In genomic region chr11:93745005-93745755, GRCh38 we compare ENCODE assay signal across 1 cellular context.
TF ChIP-seq lines count a peak whose summit lies in the region.

No MANE protein-coding gene starts in this region.

TF ChIP-seq in GM12878, 131 proteins besides CTCF, POLR2A, EP300 and RAD21:
- TF ChIP-seq, protein P1, sequence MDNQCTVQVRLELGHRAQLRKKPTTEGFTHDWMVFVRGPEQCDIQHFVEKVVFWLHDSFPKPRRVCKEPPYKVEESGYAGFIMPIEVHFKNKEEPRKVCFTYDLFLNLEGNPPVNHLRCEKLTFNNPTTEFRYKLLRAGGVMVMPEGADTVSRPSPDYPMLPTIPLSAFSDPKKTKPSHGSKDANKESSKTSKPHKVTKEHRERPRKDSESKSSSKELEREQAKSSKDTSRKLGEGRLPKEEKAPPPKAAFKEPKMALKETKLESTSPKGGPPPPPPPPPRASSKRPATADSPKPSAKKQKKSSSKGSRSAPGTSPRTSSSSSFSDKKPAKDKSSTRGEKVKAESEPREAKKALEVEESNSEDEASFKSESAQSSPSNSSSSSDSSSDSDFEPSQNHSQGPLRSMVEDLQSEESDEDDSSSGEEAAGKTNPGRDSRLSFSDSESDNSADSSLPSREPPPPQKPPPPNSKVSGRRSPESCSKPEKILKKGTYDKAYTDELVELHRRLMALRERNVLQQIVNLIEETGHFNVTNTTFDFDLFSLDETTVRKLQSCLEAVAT (IDR thresholded peaks at IDR 0.05) = 0 out of 2 replicates have a peak, but pooled peaks have one; percentile 24
- 0 out of 4 replicates have a peak, but pooled peaks of 1 of the 2 experiments have one; percentile 15 for TF ChIP-seq IKZF2 (IDR thresholded peaks at IDR 0.05)
